21 cellular contexts compared by ENCODE assay signal in the genomic region with DNA sequence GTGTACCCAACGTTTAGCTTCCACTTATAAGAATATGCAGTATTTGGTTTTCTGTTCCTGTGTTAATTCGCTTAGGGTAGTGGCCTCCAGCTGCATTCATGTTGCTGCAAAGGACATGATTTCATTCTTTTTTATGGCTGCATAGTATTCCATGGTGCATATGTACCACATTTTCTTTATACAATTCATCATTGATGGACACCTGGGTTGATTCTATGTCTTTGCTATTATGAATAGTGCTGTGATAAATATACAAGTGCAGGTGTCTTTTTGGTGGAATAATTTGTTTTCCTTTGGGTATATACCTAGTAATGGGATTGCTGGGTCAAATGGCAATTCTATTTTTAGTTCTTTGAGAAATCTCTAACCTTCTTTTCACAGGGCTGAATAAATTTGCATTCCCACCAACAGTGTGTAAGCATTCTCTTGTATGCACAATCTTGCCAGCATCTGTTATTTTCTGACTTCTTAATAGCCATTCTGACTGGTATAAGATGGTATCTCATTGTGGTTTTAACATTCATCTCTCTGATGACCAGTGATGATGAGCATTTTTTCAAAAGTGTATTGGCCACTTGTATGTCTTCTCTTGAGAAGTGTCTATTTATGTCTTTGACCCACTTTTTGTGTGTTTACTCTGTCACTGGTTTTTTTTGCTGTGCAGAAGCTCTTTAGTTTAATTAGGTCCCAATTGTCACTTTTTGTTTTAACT.
DNase-seq lines count a peak whose midpoint lies in the region; ATAC-seq, FAIRE-seq and TF ChIP-seq lines count a peak whose summit lies in the region.
"Had no signal": no experiment of that assay in that cellular context is flagged by ENCODE, and none has a peak within 500 bp of the region (broad histone marks: within the 10 kb centered on the region; RNA-seq: fewer than 3 reads in every experiment).

No MANE protein-coding gene starts in this region.

- H3K4me2 ChIP-seq in GM12878 (ENCODE audit: control insufficient read depth, insufficient read depth) = no peak overlapping the region

- H3K27ac ChIP-seq in GM12878 (ENCODE audit: control insufficient read depth, insufficient read depth) = peak overlapping the region; percentile 98
- H3K27ac ChIP-seq: cardiac muscle cell, RWPE1 had no signal

- in situ Hi-C loops in GM12878 (cut with MboI) = loop anchor here (10.0 kb wide), 1 partner anchor 71 kb away; no protein-coding TSS in a partner anchor

- no peaks in the 10 kb centered on the region for H3K27me3 Mint-ChIP-seq in activated T-cell treated with anti-CD3 and anti-CD28 coated beads, Interleukin-2, amount 50 U/mL, for 72 hours (ENCODE audit: low read depth)
- H3K27me3 Mint-ChIP-seq in T-helper 17 cell = peaks cover 6% of the 10 kb centered on the region
- no peaks in the 10 kb centered on the region for H3K27me3 Mint-ChIP-seq in stimulated activated naive B cell treated with anti-CD40 and anti-IgM and Interleukin-4, amounts not matched to agents 10 μg/mL and 1 μg/mL and 100 μg/mL, for 72 hours

- H3K79me2 ChIP-seq in GM12878 (ENCODE audit: control insufficient read depth, insufficient read depth, low read length) = peaks cover 84% of the 10 kb centered on the region

- peak overlapping the region in 1 of 2 donors; percentile 36 for H3K4me3 Mint-ChIP-seq in activated T-cell treated with anti-CD3 and anti-CD28 coated beads, Interleukin-2, amount 50 U/mL, for 72 hours
- no peak overlapping the region for H3K4me3 Mint-ChIP-seq in T-helper 17 cell
- peak overlapping the region; percentile 22 to 44 for H3K4me3 Mint-ChIP-seq in stimulated activated naive B cell treated with anti-CD40 and anti-IgM and Interleukin-4, amounts not matched to agents 10 μg/mL and 1 μg/mL and 100 μg/mL, for 72 hours
- H3K4me3 Mint-ChIP-seq: CD14-positive monocyte had no signal

- no peak overlapping the region for H3K9ac ChIP-seq in GM12878 (ENCODE audit: control insufficient read depth, insufficient read depth, low read length)

- WGBS in GM12878 (ENCODE audit: insufficient coverage, insufficient replicate concordance, low lambda C conversion rate, missing lambda C conversion rate) = 61% methylated on average over 2 of the region's 2 CpGs

- peaks cover 3 to 21% of the 10 kb centered on the region in 2 experiments; a peak in 3 of 4 replicates for H3K36me3 ChIP-seq in GM12878 (ENCODE audit: control insufficient read depth in 2 of 2, insufficient read depth in 2 of 2, low read length in 1 of 2)
- H3K36me3 ChIP-seq: cardiac muscle cell had no signal

- TF ChIP-seq RAD21 in GM12878 (IDR thresholded peaks at IDR 0.05; ENCODE audit: insufficient read depth, low read depth, low read length) = no peak

- no peaks in the 10 kb centered on the region for H3K27me3 ChIP-seq in GM12878 (replicated peaks in 1 of 2; ENCODE audit: control insufficient read depth in 2 of 2, insufficient read depth in 2 of 2, low read length in 1 of 2)
- H3K27me3 ChIP-seq: cardiac muscle cell had no signal

- FAIRE-seq in GM12878 (lab: Jason Lieb, UNC) = no peak
- FAIRE-seq: frontal cortex, TTC549 had no signal

- SMC1A ChIA-PET in GM12878 (lab: Charles Lee; ENCODE audit: uncharacterized antibody, unreplicated experiment) = interaction anchor here (0.6 to 25.1 kb wide), 5 partner anchors 18 to 382 kb away, joined by 3 to 795 read pairs (median 359); partner anchors contain the start of genes ENTPD1 and TCTN3

- POLR2A ChIA-PET in GM12878 (lab: Charles Lee) = interaction anchor here (14.1 to 18.0 kb wide), 3 partner anchors 16 to 77 kb away, joined by 176 to 451 read pairs (median 313); partner anchors contain the start of gene ENTPD1

- no peak overlapping the region for H3K27ac Mint-ChIP-seq in activated T-cell treated with anti-CD3 and anti-CD28 coated beads, Interleukin-2, amount 50 U/mL, for 72 hours
- peak overlapping the region; percentile 32 for H3K27ac Mint-ChIP-seq in T-helper 17 cell
- peak overlapping the region; percentile 88 for H3K27ac Mint-ChIP-seq in stimulated activated naive B cell treated with anti-CD40 and anti-IgM and Interleukin-4, amounts not matched to agents 10 μg/mL and 1 μg/mL and 100 μg/mL, for 72 hours

- peak; percentile 3 to 22 for ATAC-seq in activated T-cell treated with anti-CD3 and anti-CD28 coated beads, Interleukin-2, amount 50 U/mL, for 72 hours (replicated peaks in 1 of 2)
- ATAC-seq in T-helper 17 cell (no peak), GM12878 (peak; percentile 4)
- no peak for ATAC-seq in stimulated activated naive B cell treated with anti-CD40 and anti-IgM and Interleukin-4, amounts not matched to agents 10 μg/mL and 1 μg/mL and 100 μg/mL, for 72 hours (replicated peaks)

- peaks cover 91% of the 10 kb centered on the region for H3K4me1 Mint-ChIP-seq in activated T-cell treated with anti-CD3 and anti-CD28 coated beads, Interleukin-2, amount 50 U/mL, for 72 hours (ENCODE audit: low read depth)
- peaks cover 19% of the 10 kb centered on the region for H3K4me1 Mint-ChIP-seq in T-helper 17 cell
- H3K4me1 Mint-ChIP-seq in stimulated activated naive B cell treated with anti-CD40 and anti-IgM and Interleukin-4, amounts not matched to agents 10 μg/mL and 1 μg/mL and 100 μg/mL, for 72 hours = peaks cover 67 to 92% of the 10 kb centered on the region in 2 donors

- TF ChIP-seq EP300 in GM12878 (IDR thresholded peaks at IDR 0.05; ENCODE audit: borderline replicate concordance in 1 of 2, control insufficient read depth in 1 of 2, low read depth in 2 of 2, low read length in 2 of 2) = peak in 1 of 2 experiments; percentile 42; a peak in 2 of 4 replicates

- CTCF ChIA-PET in GM12878 (lab: Yijun Ruan, JAX) = interaction anchor here (1.4 to 13.6 kb wide), 5 partner anchors 14 to 77 kb away, joined by 3 to 187 read pairs (median 32); partner anchors contain the start of gene ENTPD1

- no TSS peak for BruUV-seq in GM12878 (replicated peaks; lab: Mats Ljungman, UMichigan)

- no peaks in the 10 kb centered on the region for H4K20me1 ChIP-seq in GM12878 (ENCODE audit: control insufficient read depth, insufficient read depth)

- peaks cover 0 to 2% of the 10 kb centered on the region in 2 donors for H3K36me3 Mint-ChIP-seq in activated T-cell treated with anti-CD3 and anti-CD28 coated beads, Interleukin-2, amount 50 U/mL, for 72 hours (ENCODE audit: insufficient read depth in 2 of 2)
- peaks cover 2% of the 10 kb centered on the region for H3K36me3 Mint-ChIP-seq in T-helper 17 cell (ENCODE audit: low read depth)
- H3K36me3 Mint-ChIP-seq in stimulated activated naive B cell treated with anti-CD40 and anti-IgM and Interleukin-4, amounts not matched to agents 10 μg/mL and 1 μg/mL and 100 μg/mL, for 72 hours = peaks cover 35 to 55% of the 10 kb centered on the region in 2 donors

- RAD21 ChIA-PET in GM12878 (lab: Charles Lee; ENCODE audit: unreplicated experiment) = interaction anchor here (1.2 to 17.3 kb wide), 7 partner anchors 17 to 140 kb away, joined by 3 to 374 read pairs (median 260); partner anchors contain the start of genes ENTPD1 and TCTN3

- H3K9me3 ChIP-seq in T-helper 17 cell (ENCODE audit: control insufficient read depth, low read length, poor library complexity, severe bottlenecking) = no peaks in the 10 kb centered on the region
- peaks cover 4% of the 10 kb centered on the region; the same call in 2 of the 3 replicates for H3K9me3 ChIP-seq in GM12878 (replicated peaks; ENCODE audit: control insufficient read depth, insufficient read depth, low read length)

- peaks cover 90% of the 10 kb centered on the region for H3K4me1 ChIP-seq in GM12878 (ENCODE audit: control insufficient read depth, insufficient read depth, low read length)

- no peaks in the 10 kb centered on the region for H3K9me3 Mint-ChIP-seq in activated T-cell treated with anti-CD3 and anti-CD28 coated beads, Interleukin-2, amount 50 U/mL, for 72 hours
- peaks cover under 1 to 6% of the 10 kb centered on the region in 2 donors for H3K9me3 Mint-ChIP-seq in stimulated activated naive B cell treated with anti-CD40 and anti-IgM and Interleukin-4, amounts not matched to agents 10 μg/mL and 1 μg/mL and 100 μg/mL, for 72 hours

- H3K4me3 ChIP-seq in GM12878 = no peak overlapping the region
- H3K4me3 ChIP-seq: cardiac muscle cell had no signal

- intact Hi-C loops in GM12878 (cut with micrococcal nuclease; ENCODE audit: unreplicated experiment) = loop anchor here (5.0 kb wide), 1 partner anchor 452 kb away; no protein-coding TSS in a partner anchor

- TF ChIP-seq POLR2A in GM12878 (IDR thresholded peaks at IDR 0.05; ENCODE audit: low read depth, low read length) = no peak

- DNase-seq in activated T-cell treated with anti-CD3 and anti-CD28 coated beads, Interleukin-2, amount 50 U/mL, for 72 hours = no peak
- no peak for DNase-seq in activated T-cell treated with anti-CD3 and anti-CD28 coated beads for 4 hours
- DNase-seq in T-helper 17 cell = no peak
- DNase-seq in GM12878 (ENCODE audit: low read depth, low spot score) = peak; percentile 65
- no peak for DNase-seq in stimulated activated naive B cell treated with anti-CD40 and anti-IgM and Interleukin-4, amounts not matched to agents 10 μg/mL and 1 μg/mL and 100 μg/mL, for 72 hours
- DNase-seq in NCI-H2029 (lab: John Stamatoyannopoulos, UW) = no peak
- DNase-seq in Kasumi-1 (lab: John Stamatoyannopoulos, UW) = no peak
- no peak for DNase-seq in COR-L47 (lab: John Stamatoyannopoulos, UW)
- DNase-seq: activated CD4-positive, alpha-beta T cell treated with anti-CD3 and anti-CD28 coated beads, Interleukin-2, amount 50 U/mL, for 4 hours; dermis blood vessel endothelial cell; KG1; NCI-H1048; NCI-H2081 treated with DMSO at 0.1 percent for 48 hours; NCI-H510A; posterior cingulate gyrus; stimulated activated CD4-positive, alpha-beta T cell treated with anti-CD3 and anti-CD28 coated beads, Interleukin-4, amount 100 ng/mL, for 24 hours had no signal

- H2AFZ ChIP-seq in GM12878 (ENCODE audit: control insufficient read depth, low read depth, low read length) = no peak overlapping the region

- TF ChIP-seq CTCF in GM12878 (IDR thresholded peaks at IDR 0.05 in 2 of 3, conservative IDR thresholded peaks at IDR 0.05 in 1 of 3; ENCODE audit: control insufficient read depth in 2 of 3, extremely low read depth in 1 of 3, insufficient read depth in 1 of 3, low read depth in 3 of 3, low read length in 3 of 3) = no peak

TF ChIP-seq in GM12878, 131 proteins besides CTCF, POLR2A, EP300 and RAD21 (continues in another document):
- no peak for TF ChIP-seq RCOR1 (conservative IDR thresholded peaks at IDR 0.05; ENCODE audit: low read depth, low read length)
- no peak for TF ChIP-seq CEBPB (IDR thresholded peaks at IDR 0.05; ENCODE audit: borderline replicate concordance in 1 of 2, low read depth in 2 of 2, low read length in 2 of 2)
- TF ChIP-seq, protein P1, sequence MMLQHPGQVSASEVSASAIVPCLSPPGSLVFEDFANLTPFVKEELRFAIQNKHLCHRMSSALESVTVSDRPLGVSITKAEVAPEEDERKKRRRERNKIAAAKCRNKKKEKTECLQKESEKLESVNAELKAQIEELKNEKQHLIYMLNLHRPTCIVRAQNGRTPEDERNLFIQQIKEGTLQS (IDR thresholded peaks at IDR 0.05; ENCODE audit: borderline replicate concordance, extremely low read depth, low read depth, low read length) = no peak
- no peak for TF ChIP-seq ZSCAN29 (IDR thresholded peaks at IDR 0.05)

Comparison
In these comparisons a context has a peak if more than half of its experiments do, and no peak if none do; other contexts are left out.
1. ATAC-seq: peak in activated T-cell treated with anti-CD3 and anti-CD28 coated beads, Interleukin-2, amount 50 U/mL, for 72 hours (2 of 2) and GM12878 (single experiment); none in T-helper 17 cell (single experiment) and stimulated activated naive B cell treated with anti-CD40 and anti-IgM and Interleukin-4, amounts not matched to agents 10 μg/mL and 1 μg/mL and 100 μg/mL, for 72 hours (0 of 2).